9 cellular contexts compared by ENCODE assay signal in genomic region chr6:137283940-137284910, GRCh38.
A peak's percentile ranks its signal among the peaks of the same experiment; 100 is the strongest.
DNase-seq lines count a peak whose midpoint lies in the region; ATAC-seq and TF ChIP-seq lines count a peak whose summit lies in the region.
"Had no signal": no experiment of that assay in that cellular context is flagged by ENCODE, and none has a peak within 500 bp of the region (broad histone marks: within the 10 kb centered on the region; RNA-seq: fewer than 3 reads in every experiment).

No MANE protein-coding gene starts in this region.

- H3K4me3 Mint-ChIP-seq in activated T-helper 1 cell treated with anti-CD3 and anti-CD28 coated beads, Interleukin-12 subunit alpha, Interleukin-12 subunit beta, Interleukin-2, Interleukin-4 antibody, amounts not matched to agents 30 ng/mL and 10 ng/mL and 1 ng/mL, durations not matched to agents 14 hours and 24 hours and 36 hours = no peak overlapping the region

- H3K9me3 Mint-ChIP-seq in activated T-helper 1 cell treated with anti-CD3 and anti-CD28 coated beads, Interleukin-12 subunit alpha, Interleukin-12 subunit beta, Interleukin-2, Interleukin-4 antibody, amounts not matched to agents 30 ng/mL and 10 ng/mL and 1 ng/mL, durations not matched to agents 14 hours and 24 hours and 36 hours = no peaks in the 10 kb centered on the region

- H3K4me3 ChIP-seq in BE2C (ENCODE audit: low read depth, low read length) = no peak overlapping the region
- H3K4me3 ChIP-seq in SJCRH30 = no peak overlapping the region
- H3K4me3 ChIP-seq: hepatocyte had no signal

- H3K36me3 Mint-ChIP-seq in activated T-helper 1 cell treated with anti-CD3 and anti-CD28 coated beads, Interleukin-12 subunit alpha, Interleukin-12 subunit beta, Interleukin-2, Interleukin-4 antibody, amounts not matched to agents 30 ng/mL and 10 ng/mL and 1 ng/mL, durations not matched to agents 14 hours and 24 hours and 36 hours (ENCODE audit: low read depth) = no peaks in the 10 kb centered on the region

- no peaks in the 10 kb centered on the region for H3K36me3 ChIP-seq in BE2C
- H3K36me3 ChIP-seq in SJCRH30 = no peaks in the 10 kb centered on the region

- H3K27ac Mint-ChIP-seq in activated T-helper 1 cell treated with anti-CD3 and anti-CD28 coated beads, Interleukin-12 subunit alpha, Interleukin-12 subunit beta, Interleukin-2, Interleukin-4 antibody, amounts not matched to agents 30 ng/mL and 10 ng/mL and 1 ng/mL, durations not matched to agents 14 hours and 24 hours and 36 hours = peak overlapping the region; percentile 0

- H3K9me3 ChIP-seq in BE2C (no peaks in the 10 kb centered on the region; the same call in 1 of the 2 replicates), SJCRH30 (replicated peaks) (no peaks in the 10 kb centered on the region)

- no peaks in the 10 kb centered on the region for H3K4me1 ChIP-seq in BE2C
- peaks cover 2% of the 10 kb centered on the region; the same call in 1 of the 2 replicates for H3K4me1 ChIP-seq in SJCRH30

- H3K27me3 ChIP-seq in BE2C = no peaks in the 10 kb centered on the region
- H3K27me3 ChIP-seq in SJCRH30 = no peaks in the 10 kb centered on the region
- H3K27me3 ChIP-seq: hepatocyte had no signal

- intact Hi-C loops in activated T-helper 1 cell treated with anti-CD3 and anti-CD28 coated beads, Interleukin-12 subunit alpha, Interleukin-12 subunit beta, Interleukin-2, Interleukin-4 antibody, amounts not matched to agents 30 ng/mL and 10 ng/mL and 1 ng/mL, durations not matched to agents 14 hours and 24 hours and 36 hours (cut with micrococcal nuclease) = no loop called here

- H3K27me3 Mint-ChIP-seq in activated T-helper 1 cell treated with anti-CD3 and anti-CD28 coated beads, Interleukin-12 subunit alpha, Interleukin-12 subunit beta, Interleukin-2, Interleukin-4 antibody, amounts not matched to agents 30 ng/mL and 10 ng/mL and 1 ng/mL, durations not matched to agents 14 hours and 24 hours and 36 hours (ENCODE audit: insufficient read depth) = peaks cover 17% of the 10 kb centered on the region

- peaks cover 8% of the 10 kb centered on the region for H3K4me1 Mint-ChIP-seq in activated T-helper 1 cell treated with anti-CD3 and anti-CD28 coated beads, Interleukin-12 subunit alpha, Interleukin-12 subunit beta, Interleukin-2, Interleukin-4 antibody, amounts not matched to agents 30 ng/mL and 10 ng/mL and 1 ng/mL, durations not matched to agents 14 hours and 24 hours and 36 hours (ENCODE audit: low read depth)

- DNase-seq in GM10248 (ENCODE audit: extremely low spot score) (peak; percentile 56), BE2C (no peak), iPS-NIHi11 (ENCODE audit: low spot score) (no peak), SJCRH30 (no peak), DMS153 (lab: John Stamatoyannopoulos, UW) (no peak)
- no peak for DNase-seq in activated T-helper 1 cell treated with anti-CD3 and anti-CD28 coated beads, Interleukin-12 subunit alpha, Interleukin-12 subunit beta, Interleukin-2, Interleukin-4 antibody, amounts not matched to agents 30 ng/mL and 10 ng/mL and 1 ng/mL, durations not matched to agents 14 hours and 24 hours and 36 hours (ENCODE audit: low spot score)

- POLR2A ChIA-PET in GM10248 (lab: Yijun Ruan, JAX) = no interaction called here

- TF ChIP-seq CTCF in GM10248 (IDR thresholded peaks at IDR 0.05; ENCODE audit: control extremely low read depth, extremely low read depth, low read depth, missing control alignments) = no peak
- TF ChIP-seq CTCF in BE2C (IDR thresholded peaks at IDR 0.05; ENCODE audit: low read depth, low read length) = no peak

- peak; percentile 63 for ATAC-seq in GM19372 (IDR thresholded peaks at IDR 0.05; ENCODE audit: low read depth, unreplicated experiment)
- ATAC-seq in HG03095 (IDR thresholded peaks at IDR 0.05; ENCODE audit: unreplicated experiment) = peak; percentile 79

- CTCF ChIA-PET in GM10248 (lab: Yijun Ruan, JAX) = interaction anchor here (0.6 to 2.4 kb wide), 12 partner anchors 9 to 640 kb away, joined by 3 to 13 read pairs (median 4); no protein-coding TSS in a partner anchor

- no peak overlapping the region for H3K27ac ChIP-seq in SJCRH30
- H3K27ac ChIP-seq: hepatocyte had no signal
